Comparison of ENCODE assay signal across 4 cellular contexts in the genomic region with DNA sequence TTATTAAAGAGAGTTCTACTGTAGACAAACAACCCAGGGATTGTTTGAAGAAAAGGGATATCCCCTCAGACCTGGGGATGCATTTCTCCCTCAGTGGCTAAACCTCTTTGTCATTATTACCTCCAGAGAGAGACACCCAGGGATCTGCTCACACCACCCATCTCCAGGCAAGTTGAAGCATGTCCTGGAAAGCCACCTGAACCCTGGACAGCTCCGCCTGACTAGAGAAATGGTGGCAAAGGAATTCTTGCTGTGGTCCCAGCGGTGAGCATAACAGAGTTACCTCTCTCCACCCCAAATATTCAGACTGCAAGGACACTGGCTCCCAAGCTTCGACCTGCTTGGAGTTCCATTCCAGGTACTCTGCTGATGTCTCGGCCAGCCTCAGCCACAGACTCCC.
TF ChIP-seq lines count a peak whose summit lies in the region.

No MANE protein-coding gene starts in this region.

TF ChIP-seq in SK-N-SH, 30 proteins besides CTCF, POLR2A, EP300 and RAD21:
- no peak for TF ChIP-seq USF2 (IDR thresholded peaks at IDR 0.05; ENCODE audit: borderline replicate concordance, low read depth, low read length)
- TF ChIP-seq RFX5 (IDR thresholded peaks at IDR 0.05; ENCODE audit: low read length), result no peak
- TF ChIP-seq, protein P1, sequence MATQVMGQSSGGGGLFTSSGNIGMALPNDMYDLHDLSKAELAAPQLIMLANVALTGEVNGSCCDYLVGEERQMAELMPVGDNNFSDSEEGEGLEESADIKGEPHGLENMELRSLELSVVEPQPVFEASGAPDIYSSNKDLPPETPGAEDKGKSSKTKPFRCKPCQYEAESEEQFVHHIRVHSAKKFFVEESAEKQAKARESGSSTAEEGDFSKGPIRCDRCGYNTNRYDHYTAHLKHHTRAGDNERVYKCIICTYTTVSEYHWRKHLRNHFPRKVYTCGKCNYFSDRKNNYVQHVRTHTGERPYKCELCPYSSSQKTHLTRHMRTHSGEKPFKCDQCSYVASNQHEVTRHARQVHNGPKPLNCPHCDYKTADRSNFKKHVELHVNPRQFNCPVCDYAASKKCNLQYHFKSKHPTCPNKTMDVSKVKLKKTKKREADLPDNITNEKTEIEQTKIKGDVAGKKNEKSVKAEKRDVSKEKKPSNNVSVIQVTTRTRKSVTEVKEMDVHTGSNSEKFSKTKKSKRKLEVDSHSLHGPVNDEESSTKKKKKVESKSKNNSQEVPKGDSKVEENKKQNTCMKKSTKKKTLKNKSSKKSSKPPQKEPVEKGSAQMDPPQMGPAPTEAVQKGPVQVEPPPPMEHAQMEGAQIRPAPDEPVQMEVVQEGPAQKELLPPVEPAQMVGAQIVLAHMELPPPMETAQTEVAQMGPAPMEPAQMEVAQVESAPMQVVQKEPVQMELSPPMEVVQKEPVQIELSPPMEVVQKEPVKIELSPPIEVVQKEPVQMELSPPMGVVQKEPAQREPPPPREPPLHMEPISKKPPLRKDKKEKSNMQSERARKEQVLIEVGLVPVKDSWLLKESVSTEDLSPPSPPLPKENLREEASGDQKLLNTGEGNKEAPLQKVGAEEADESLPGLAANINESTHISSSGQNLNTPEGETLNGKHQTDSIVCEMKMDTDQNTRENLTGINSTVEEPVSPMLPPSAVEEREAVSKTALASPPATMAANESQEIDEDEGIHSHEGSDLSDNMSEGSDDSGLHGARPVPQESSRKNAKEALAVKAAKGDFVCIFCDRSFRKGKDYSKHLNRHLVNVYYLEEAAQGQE (IDR thresholded peaks at IDR 0.05; ENCODE audit: low read depth, low read length), result peak; percentile 80; the same call in 1 of the 2 replicates
- TF ChIP-seq USF1 (IDR thresholded peaks at IDR 0.05; ENCODE audit: borderline replicate concordance, low read depth), result no peak
- TF ChIP-seq GABPA (IDR thresholded peaks at IDR 0.05; ENCODE audit: low read depth), result no peak

TF ChIP-seq in SK-N-SH treated with all-trans-retinoic acid at 6 μM for 48 hours, 23 proteins besides CTCF, POLR2A, EP300 and RAD21 (continued from another document):
- TF ChIP-seq CREB5 (CRISPR knock-in tag; IDR thresholded peaks at IDR 0.05; ENCODE audit: low read depth) (no peak), BACH2 (CRISPR knock-in tag; IDR thresholded peaks at IDR 0.05; ENCODE audit: borderline replicate concordance) (no peak), ZC3H10 (CRISPR knock-in tag; IDR thresholded peaks at IDR 0.05) (no peak), GLIS3 (CRISPR knock-in tag; IDR thresholded peaks at IDR 0.05) (no peak), CSDC2 (CRISPR knock-in tag; IDR thresholded peaks at IDR 0.05) (no peak), TSHZ2 (CRISPR knock-in tag; IDR thresholded peaks at IDR 0.05) (no peak)

TF ChIP-seq in HEK293, 187 proteins besides CTCF, POLR2A, EP300 and RAD21:
- TF ChIP-seq, protein P2, sequence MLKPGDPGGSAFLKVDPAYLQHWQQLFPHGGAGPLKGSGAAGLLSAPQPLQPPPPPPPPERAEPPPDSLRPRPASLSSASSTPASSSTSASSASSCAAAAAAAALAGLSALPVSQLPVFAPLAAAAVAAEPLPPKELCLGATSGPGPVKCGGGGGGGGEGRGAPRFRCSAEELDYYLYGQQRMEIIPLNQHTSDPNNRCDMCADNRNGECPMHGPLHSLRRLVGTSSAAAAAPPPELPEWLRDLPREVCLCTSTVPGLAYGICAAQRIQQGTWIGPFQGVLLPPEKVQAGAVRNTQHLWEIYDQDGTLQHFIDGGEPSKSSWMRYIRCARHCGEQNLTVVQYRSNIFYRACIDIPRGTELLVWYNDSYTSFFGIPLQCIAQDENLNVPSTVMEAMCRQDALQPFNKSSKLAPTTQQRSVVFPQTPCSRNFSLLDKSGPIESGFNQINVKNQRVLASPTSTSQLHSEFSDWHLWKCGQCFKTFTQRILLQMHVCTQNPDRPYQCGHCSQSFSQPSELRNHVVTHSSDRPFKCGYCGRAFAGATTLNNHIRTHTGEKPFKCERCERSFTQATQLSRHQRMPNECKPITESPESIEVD (tag by site-specific recombination; IDR thresholded peaks at IDR 0.05), result no peak
- TF ChIP-seq, protein P1 (tag by site-specific recombination; IDR thresholded peaks at IDR 0.05), result peak; percentile 42; the same call in 1 of the 2 replicates

TF ChIP-seq in H1, 55 proteins besides CTCF, POLR2A, EP300 and RAD21 (continued from another document):
- no peak for TF ChIP-seq ASH2L (IDR thresholded peaks at IDR 0.05; ENCODE audit: low read length)
TF ChIP-seq in H1: peak in this region for 0.
